ENCODE assay signal across 11 cellular contexts in the genomic region with DNA sequence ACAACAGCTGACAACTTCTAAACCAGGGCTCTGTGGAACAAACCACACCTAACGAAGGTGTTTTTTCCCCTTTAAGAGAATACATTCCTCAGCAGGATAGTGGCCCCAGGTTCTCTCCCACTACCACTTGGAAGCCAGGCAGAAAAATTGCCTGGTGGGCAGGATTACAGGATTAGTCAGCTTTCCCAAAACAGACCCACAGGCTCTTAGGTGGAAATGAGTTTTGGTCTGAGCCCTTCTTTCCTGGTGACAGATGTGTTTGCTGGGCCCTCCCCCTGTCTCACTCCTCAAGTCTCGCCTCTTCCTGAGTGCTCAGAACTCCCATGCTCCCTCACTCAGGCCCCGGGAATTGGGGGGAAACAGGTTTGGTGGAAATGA.
DNase-seq lines count a peak whose midpoint lies in the region; ATAC-seq and TF ChIP-seq lines count a peak whose summit lies in the region.
"Had no signal": no experiment of that assay in that cellular context is flagged by ENCODE, and none has a peak within 500 bp of the region (broad histone marks: within the 10 kb centered on the region; RNA-seq: fewer than 3 reads in every experiment).

No MANE protein-coding gene starts in this region.

- H3K27me3 ChIP-seq in upper lobe of right lung, result no peaks in the 10 kb centered on the region

- intact Hi-C loops in upper lobe of right lung (cut with DNase I), result no loop called here

- H3K9me3 ChIP-seq in mesodermal cell (ENCODE audit: control insufficient read depth, low read length) (no peaks in the 10 kb centered on the region), upper lobe of right lung (no peaks in the 10 kb centered on the region)

- H3K27ac ChIP-seq in mesodermal cell (ENCODE audit: low read depth, low read length, severe bottlenecking) (peak overlapping the region; percentile 17), upper lobe of right lung (peak overlapping the region; percentile 42), substantia nigra (ENCODE audit: low read depth, low read length, poor library complexity, severe bottlenecking) (no peak overlapping the region)

- H3K27ac Mint-ChIP-seq in chondrocyte (ENCODE audit: unreplicated experiment), result peak overlapping the region; percentile 17
- H3K27ac Mint-ChIP-seq: activated naive CD8-positive, alpha-beta T cell treated with anti-CD3 and anti-CD28 coated beads for 36 hours had no signal

- peaks cover 64% of the 10 kb centered on the region for H3K4me1 Mint-ChIP-seq in chondrocyte (ENCODE audit: low read depth)

- TF ChIP-seq CTCF in chondrocyte (IDR thresholded peaks at IDR 0.05) (peak; percentile 42), upper lobe of right lung (IDR thresholded peaks at IDR 0.05) (no peak)

- H3K27me3 Mint-ChIP-seq in chondrocyte (ENCODE audit: low read depth), result no peaks in the 10 kb centered on the region
- H3K27me3 Mint-ChIP-seq: activated naive CD8-positive, alpha-beta T cell treated with anti-CD3 and anti-CD28 coated beads for 36 hours had no signal

- WGBS in mesodermal cell (ENCODE audit: insufficient coverage in 2 of 2), 2 experiments, result 60% methylated on average over 1 of the region's 3 CpGs; no CpG with 5 or more reads in 1 of the 2 experiments

- no peaks in the 10 kb centered on the region for H3K9me3 Mint-ChIP-seq in chondrocyte (ENCODE audit: low read depth)
- H3K9me3 Mint-ChIP-seq: activated naive CD8-positive, alpha-beta T cell treated with anti-CD3 and anti-CD28 coated beads for 36 hours had no signal

- H3K4me1 ChIP-seq in mesodermal cell (ENCODE audit: control insufficient read depth, insufficient read depth, low read length, poor library complexity, severe bottlenecking) (peaks cover 77% of the 10 kb centered on the region), upper lobe of right lung (peaks cover 57% of the 10 kb centered on the region)

- no peak overlapping the region for H3K4me3 Mint-ChIP-seq in chondrocyte (ENCODE audit: unreplicated experiment)
- H3K4me3 Mint-ChIP-seq: activated naive CD8-positive, alpha-beta T cell treated with anti-CD3 and anti-CD28 coated beads for 36 hours had no signal

- no peak overlapping the region for H3K4me3 ChIP-seq in mesodermal cell (ENCODE audit: extremely low read depth, insufficient read depth, low read length, poor library complexity, severe bottlenecking)
- no peak overlapping the region for H3K4me3 ChIP-seq in upper lobe of right lung

- no peaks in the 10 kb centered on the region for H3K36me3 ChIP-seq in mesodermal cell (ENCODE audit: control insufficient read depth, insufficient read depth, low read length)
- H3K36me3 ChIP-seq in upper lobe of right lung, result no peaks in the 10 kb centered on the region

- ATAC-seq in upper lobe of right lung, result no peak
- ATAC-seq in HG03196 (IDR thresholded peaks at IDR 0.05; ENCODE audit: unreplicated experiment), result no peak

- no peaks in the 10 kb centered on the region for H3K36me3 Mint-ChIP-seq in chondrocyte (ENCODE audit: low read depth)
- H3K36me3 Mint-ChIP-seq: activated naive CD8-positive, alpha-beta T cell treated with anti-CD3 and anti-CD28 coated beads for 36 hours had no signal

- DNase-seq in NCI-H82 (lab: John Stamatoyannopoulos, UW) (peak; percentile 96), chondrocyte (ENCODE audit: low spot score) (no peak), upper lobe of right lung (no peak), substantia nigra (lab: John Stamatoyannopoulos, UW) (no peak)
- DNase-seq in activated CD8-positive, alpha-beta memory T cell treated with anti-CD3 and anti-CD28 coated beads, Interleukin-2, amount 50 U/mL, for 4 hours, result no peak
- DNase-seq: activated naive CD8-positive, alpha-beta T cell treated with anti-CD3 and anti-CD28 coated beads for 36 hours; KBM-7; stimulated activated CD4-positive, alpha-beta T cell treated with anti-CD3 and anti-CD28 coated beads, Interleukin-12 subunit alpha, Interleukin-12 subunit beta, amount 100 ng/mL, for 4 hours; T1000 had no signal
